ENCODE assay signal across 1 cellular context in genomic region chr10:24724381-24725228, GRCh38.
TF ChIP-seq lines count a peak whose summit lies in the region.

No MANE protein-coding gene starts in this region.

TF ChIP-seq in K562, 482 proteins besides CTCF, POLR2A, EP300 and RAD21 (continued from another document and continues in another):
- no peak for TF ChIP-seq CREB3 (tag; conservative IDR thresholded peaks at IDR 0.05; ENCODE audit: low read depth)
- no peak for TF ChIP-seq NFIX (CRISPR knock-in tag; IDR thresholded peaks at IDR 0.05; ENCODE audit: low read depth)
- no peak for TF ChIP-seq SMARCB1 (IDR thresholded peaks at IDR 0.05; ENCODE audit: insufficient read length, low read depth)
- TF ChIP-seq ATF6 (CRISPR knock-in tag; IDR thresholded peaks at IDR 0.05), result no peak
- no peak for TF ChIP-seq NR2C1 (IDR thresholded peaks at IDR 0.05)
- TF ChIP-seq NR2C1 (tag; IDR thresholded peaks at IDR 0.05), result no peak
- TF ChIP-seq HDAC2 (IDR thresholded peaks at IDR 0.05), result peak; percentile 87
- TF ChIP-seq CCAR2 (IDR thresholded peaks at IDR 0.05; ENCODE audit: low read depth, low read length), result no peak
- TF ChIP-seq ZNF143 (CRISPR knock-in tag; IDR thresholded peaks at IDR 0.05), result no peak
- no peak for TF ChIP-seq MBD1 (CRISPR knock-in tag; IDR thresholded peaks at IDR 0.05)
- no peak for TF ChIP-seq HOXB6 (CRISPR knock-in tag; IDR thresholded peaks at IDR 0.05; ENCODE audit: borderline replicate concordance)
- TF ChIP-seq ZBTB49 (CRISPR knock-in tag; IDR thresholded peaks at IDR 0.05; ENCODE audit: borderline replicate concordance), result no peak
- peak; percentile 65 for TF ChIP-seq TBP (optimal IDR thresholded peaks at IDR 0.05; ENCODE audit: low read depth, low read length)
- no peak for TF ChIP-seq NFE2 (IDR thresholded peaks at IDR 0.05; ENCODE audit: low read depth)
- no peak for TF ChIP-seq TCF3 (CRISPR knock-in tag; IDR thresholded peaks at IDR 0.05)
- no peak for TF ChIP-seq TFE3 (CRISPR knock-in tag; IDR thresholded peaks at IDR 0.05)
- TF ChIP-seq ZNF395 (CRISPR knock-in tag; IDR thresholded peaks at IDR 0.05), result no peak
- TF ChIP-seq ETV5 (CRISPR knock-in tag; IDR thresholded peaks at IDR 0.05; ENCODE audit: low read depth), result no peak; the same call in 1 of the 2 replicates
- TF ChIP-seq MITF (IDR thresholded peaks at IDR 0.05), result no peak
- TF ChIP-seq ZNF316 (IDR thresholded peaks at IDR 0.05), result no peak
- no peak for TF ChIP-seq SLC30A9 (CRISPR knock-in tag; IDR thresholded peaks at IDR 0.05)
- TF ChIP-seq ZNF695 (CRISPR knock-in tag; IDR thresholded peaks at IDR 0.05), result no peak
- TF ChIP-seq U2AF1 (optimal IDR thresholded peaks at IDR 0.05; ENCODE audit: low read depth, low read length), result no peak
- no peak for TF ChIP-seq ZNF274 (IDR thresholded peaks at IDR 0.05; ENCODE audit: borderline replicate concordance, low read depth, low read length)
- no peak for TF ChIP-seq CBX5 (IDR thresholded peaks at IDR 0.05; ENCODE audit: borderline replicate concordance, low read depth)
- no peak for TF ChIP-seq CREBBP (IDR thresholded peaks at IDR 0.05; ENCODE audit: low read depth, low read length)
- TF ChIP-seq SOX6 (IDR thresholded peaks at IDR 0.05), result no peak
- TF ChIP-seq ZNF407 (IDR thresholded peaks at IDR 0.05; ENCODE audit: low read depth), result peak; percentile 64; the same call in 1 of the 2 replicates
- TF ChIP-seq ZNF512 (tag; IDR thresholded peaks at IDR 0.05), result no peak
- no peak for TF ChIP-seq PHTF2 (CRISPR knock-in tag; IDR thresholded peaks at IDR 0.05)
- peak; percentile 50 for TF ChIP-seq POLR2AphosphoS5 (IDR thresholded peaks at IDR 0.05; ENCODE audit: control insufficient read depth, insufficient read depth, low read depth, low read length)
- no peak for TF ChIP-seq ZNF57 (CRISPR knock-in tag; IDR thresholded peaks at IDR 0.05)
- no peak for TF ChIP-seq ZFP30 (CRISPR knock-in tag; IDR thresholded peaks at IDR 0.05; ENCODE audit: borderline replicate concordance)
- peak; percentile 11; the same call in 1 of the 2 replicates for TF ChIP-seq BCOR (IDR thresholded peaks at IDR 0.05)
- 0 out of 2 replicates have a peak, but pooled peaks have one; percentile 9 for TF ChIP-seq BHLHE40 (IDR thresholded peaks at IDR 0.05; ENCODE audit: low read length)
